ENCODE assay signal across 21 cellular contexts in the genomic region with DNA sequence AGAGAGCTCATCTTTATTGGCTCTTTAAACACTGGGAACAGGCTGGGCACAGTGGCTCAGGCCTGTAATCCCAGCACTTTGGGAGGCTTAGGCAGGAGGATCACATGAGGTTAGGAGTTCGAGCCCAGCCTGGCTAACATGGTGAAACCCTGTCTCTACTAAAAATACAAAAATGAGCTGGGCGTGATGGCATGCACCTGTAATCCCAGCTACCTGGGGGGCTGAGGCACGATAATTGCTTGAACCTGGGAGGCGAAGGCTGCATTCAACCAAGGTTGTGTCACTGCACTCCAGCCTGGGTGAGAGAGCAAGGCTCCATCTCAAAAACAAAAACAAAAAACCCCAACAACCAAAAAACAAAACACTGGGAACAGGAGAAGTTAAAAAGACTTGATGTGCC.
"Had no signal": no experiment of that assay in that cellular context is flagged by ENCODE, and none has a peak within 500 bp of the region (broad histone marks: within the 10 kb centered on the region; RNA-seq: fewer than 3 reads in every experiment).

No MANE protein-coding gene starts in this region.

- H3K27me3 Mint-ChIP-seq: activated CD4-positive, alpha-beta memory T cell treated with anti-CD3 and anti-CD28 coated beads for 36 hours; activated CD4-positive, alpha-beta T cell treated with anti-CD3 and anti-CD28 coated beads for 36 hours; activated CD8-positive, alpha-beta memory T cell treated with anti-CD3 and anti-CD28 coated beads, Interleukin-2, amount 10 ng/mL, durations not matched to agents 7 days and 5 days; naive thymus-derived CD4-positive, alpha-beta T cell; progenitor cell of endocrine pancreas; T-helper 17 cell had no signal

- H3K4me3 Mint-ChIP-seq: activated CD4-positive, alpha-beta memory T cell treated with anti-CD3 and anti-CD28 coated beads for 36 hours; activated CD4-positive, alpha-beta T cell treated with anti-CD3 and anti-CD28 coated beads for 36 hours; activated CD8-positive, alpha-beta memory T cell treated with anti-CD3 and anti-CD28 coated beads, Interleukin-2, amount 10 ng/mL, durations not matched to agents 7 days and 5 days; activated T-cell treated with anti-CD3 and anti-CD28 coated beads, Interleukin-2, amount 50 U/mL, for 4 hours; immature natural killer cell; naive thymus-derived CD4-positive, alpha-beta T cell; T-helper 17 cell had no signal

- H3K4me3 ChIP-seq: body of pancreas, coronary artery, lower lobe of right lung, right atrium auricular region, skin epidermis had no signal

- H3K4me1 ChIP-seq: body of pancreas had no signal

- ATAC-seq: activated CD4-positive, alpha-beta T cell treated with anti-CD3 and anti-CD28 coated beads for 36 hours; activated CD8-positive, alpha-beta memory T cell treated with anti-CD3 and anti-CD28 coated beads, Interleukin-2, amount 10 ng/mL, durations not matched to agents 7 days and 5 days; activated naive CD4-positive, alpha-beta T cell treated with anti-CD3 and anti-CD28 coated beads, Interleukin-2, amount 50 U/mL, for 72 hours; activated T-cell treated with anti-CD3 and anti-CD28 coated beads, Interleukin-2, amount 50 U/mL, for 4 hours; body of pancreas; naive thymus-derived CD4-positive, alpha-beta T cell; T-helper 17 cell had no signal

- H3K9me3 Mint-ChIP-seq: activated CD4-positive, alpha-beta memory T cell treated with anti-CD3 and anti-CD28 coated beads for 36 hours; activated naive CD4-positive, alpha-beta T cell treated with anti-CD3 and anti-CD28 coated beads, Interleukin-2, amount 50 U/mL, for 72 hours; activated T-cell treated with anti-CD3 and anti-CD28 coated beads, Interleukin-2, amount 50 U/mL, for 4 hours; immature natural killer cell; naive thymus-derived CD4-positive, alpha-beta T cell had no signal

- H3K9me3 ChIP-seq: body of pancreas, lower lobe of right lung, neutrophil, right atrium auricular region had no signal

- H3K27me3 ChIP-seq: body of pancreas, neutrophil, right atrium auricular region had no signal

- H3K27ac ChIP-seq: body of pancreas, neutrophil had no signal

- H3K27ac Mint-ChIP-seq: activated CD4-positive, alpha-beta memory T cell treated with anti-CD3 and anti-CD28 coated beads for 36 hours; activated CD4-positive, alpha-beta T cell treated with anti-CD3 and anti-CD28 coated beads for 36 hours; activated CD8-positive, alpha-beta memory T cell treated with anti-CD3 and anti-CD28 coated beads, Interleukin-2, amount 10 ng/mL, durations not matched to agents 7 days and 5 days; progenitor cell of endocrine pancreas had no signal

- DNase-seq: activated CD4-positive, alpha-beta memory T cell treated with anti-CD3 and anti-CD28 coated beads for 36 hours; activated CD4-positive, alpha-beta T cell treated with anti-CD3 and anti-CD28 coated beads for 36 hours; activated CD8-positive, alpha-beta memory T cell treated with anti-CD3 and anti-CD28 coated beads, Interleukin-2, amount 10 ng/mL, durations not matched to agents 7 days and 5 days; activated effector memory CD4-positive, alpha-beta T cell treated with anti-CD3 and anti-CD28 coated beads, Interleukin-2, amount 50 U/mL, for 16 hours; activated T-cell treated with anti-CD3 and anti-CD28 coated beads, Interleukin-2, amount 50 U/mL, for 4 hours; body of pancreas; central memory CD4-positive, alpha-beta T cell; effector CD4-positive, alpha-beta T cell; foreskin melanocyte; head of caudate nucleus; immature natural killer cell; lower lobe of right lung; naive thymus-derived CD4-positive, alpha-beta T cell; stimulated activated CD4-positive, alpha-beta T cell treated with anti-CD3 and anti-CD28 coated beads, Interleukin-4, amount 100 ng/mL, for 24 hours; T-helper 17 cell had no signal

- H3K4me1 Mint-ChIP-seq: activated CD4-positive, alpha-beta T cell treated with anti-CD3 and anti-CD28 coated beads for 36 hours; immature natural killer cell had no signal
